Comparison of ENCODE assay signal across 7 cellular contexts in genomic region chr5:108748354-108749129, GRCh38.
DNase-seq lines count a peak whose midpoint lies in the region; ATAC-seq and TF ChIP-seq lines count a peak whose summit lies in the region.

No MANE protein-coding gene starts in this region.

- H3K27me3 ChIP-seq in rectal smooth muscle tissue (ENCODE audit: control insufficient read depth, insufficient read depth, low read length) = no peaks in the 10 kb centered on the region

- no peak for TF ChIP-seq CTCF in astrocyte of the cerebellum (IDR thresholded peaks at IDR 0.05; ENCODE audit: low read depth, low read length, missing control alignments)

- peak overlapping the region; percentile 78 for H3K4me3 ChIP-seq in astrocyte of the cerebellum (ENCODE audit: low read depth, low read length)
- H3K4me3 ChIP-seq in rectal smooth muscle tissue (ENCODE audit: low read length) = peak overlapping the region; percentile 83

- in situ Hi-C loops in astrocyte of the cerebellum (cut with HindIII; ENCODE audit: low sequenced_read_pairs) = no loop called here

- peak; percentile 92 for DNase-seq in NCI-H1694 (lab: John Stamatoyannopoulos, UW)
- DNase-seq in T-helper 22 cell (ENCODE audit: low read depth) = peak; percentile 96
- DNase-seq in astrocyte of the cerebellum (ENCODE audit: low read depth) = peak; percentile 97
- DNase-seq in hepatic stellate cell (ENCODE audit: low spot score) = peak; percentile 96

- H3K9ac ChIP-seq in rectal smooth muscle tissue (ENCODE audit: low read length) = peak overlapping the region; percentile 98

- peak overlapping the region; percentile 98 for H3K27ac ChIP-seq in rectal smooth muscle tissue (ENCODE audit: low read depth, low read length)

- ATAC-seq in GM18498 (IDR thresholded peaks at IDR 0.05; ENCODE audit: unreplicated experiment) (peak; percentile 96), HG02885 (IDR thresholded peaks at IDR 0.05; ENCODE audit: poor library complexity, unreplicated experiment) (peak; percentile 94)

- peaks cover 7% of the 10 kb centered on the region for H3K4me1 ChIP-seq in rectal smooth muscle tissue (ENCODE audit: control insufficient read depth, insufficient read depth, low read length)

- H3K36me3 ChIP-seq in rectal smooth muscle tissue (ENCODE audit: control insufficient read depth, insufficient read depth, low read length) = no peaks in the 10 kb centered on the region

Comparison
In these comparisons a context has a peak if more than half of its experiments do, and no peak if none do; other contexts are left out.
1. Peak in every context shown above with its lines: DNase-seq, ATAC-seq, H3K4me3 ChIP-seq and H3K27ac ChIP-seq.